ENCODE assay signal across 18 cellular contexts in the genomic region with DNA sequence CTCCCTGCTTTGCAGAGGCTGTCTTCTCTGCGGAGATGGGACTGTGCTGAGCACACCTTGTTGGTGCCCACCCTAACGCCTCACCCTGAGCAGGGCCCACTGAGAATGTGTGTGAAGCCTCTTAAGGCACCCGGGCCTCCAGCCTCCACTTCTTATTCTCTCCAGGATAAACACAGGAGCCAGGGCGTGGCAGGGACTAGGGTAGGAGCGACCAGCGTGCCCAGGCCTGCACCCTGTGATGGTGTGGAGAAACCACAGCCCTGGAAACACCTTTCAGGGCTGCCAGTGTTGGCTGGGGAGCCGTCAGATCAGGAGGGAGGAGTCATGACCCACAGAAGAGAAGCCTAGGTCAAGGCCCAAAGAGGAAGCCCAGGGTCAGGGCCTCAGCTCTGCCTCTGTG. TPM values are rescaled to one million over a fixed set of nuclear protein-coding genes. Genes with fewer than 3 reads are reported as not detected.
DNase-seq lines count a peak whose midpoint lies in the region; ATAC-seq and TF ChIP-seq lines count a peak whose summit lies in the region.
"Had no signal": no experiment of that assay in that cellular context is flagged by ENCODE, and none has a peak within 500 bp of the region (broad histone marks: within the 10 kb centered on the region; RNA-seq: fewer than 3 reads in every experiment).

No MANE protein-coding gene starts in this region.

- no CpG with 5 or more reads among the region's 7 CpGs for WGBS in esophagus squamous epithelium, 2 donors

- CTCF ChIA-PET in activated naive CD4-positive, alpha-beta T cell treated with anti-CD3 and anti-CD28 coated beads for 36 hours (lab: Charles Lee), result interaction anchor here (0.6 to 1.3 kb wide), 3 partner anchors 14 to 150 kb away, joined by 3 to 4 read pairs (median 3); no protein-coding TSS in a partner anchor
- CTCF ChIA-PET in activated CD4-positive, alpha-beta memory T cell treated with anti-CD3 and anti-CD28 coated beads for 36 hours (lab: Charles Lee), result interaction anchor here (2.0 to 3.7 kb wide), 2 partner anchors 21 to 25 kb away, joined by 7 to 30 read pairs; no protein-coding TSS in a partner anchor

- no peaks in the 10 kb centered on the region for H3K27me3 ChIP-seq in esophagus squamous epithelium
- H3K27me3 ChIP-seq: adrenal gland, breast epithelium, hepatocyte had no signal

- H3K27ac Mint-ChIP-seq in activated naive CD4-positive, alpha-beta T cell treated with anti-CD3 and anti-CD28 coated beads for 36 hours, result peak overlapping the region; percentile 22
- H3K27ac Mint-ChIP-seq in activated CD4-positive, alpha-beta memory T cell treated with anti-CD3 and anti-CD28 coated beads for 36 hours, result peak overlapping the region; percentile 54
- H3K27ac Mint-ChIP-seq: activated CD4-positive, alpha-beta T cell treated with anti-CD3 and anti-CD28 coated beads, Interleukin-2, amount 10 ng/mL, durations not matched to agents 7 days and 5 days; CD4-positive, alpha-beta memory T cell had no signal

- TF ChIP-seq CTCF in esophagus squamous epithelium (IDR thresholded peaks at IDR 0.05), result no peak

- H3K4me3 ChIP-seq in esophagus squamous epithelium, result no peak overlapping the region
- H3K4me3 ChIP-seq: adrenal gland, breast epithelium, hepatocyte, lung had no signal

- intact Hi-C loops in activated naive CD4-positive, alpha-beta T cell treated with anti-CD3 and anti-CD28 coated beads for 36 hours (cut with micrococcal nuclease), result no loop called here
- intact Hi-C loops in activated CD4-positive, alpha-beta memory T cell treated with anti-CD3 and anti-CD28 coated beads for 36 hours (cut with micrococcal nuclease), result no loop called here
- intact Hi-C loops in esophagus squamous epithelium (cut with DNase I), result loop anchor here (10.0 kb wide), 1 partner anchor 91 kb away; no protein-coding TSS in a partner anchor

- POLR2A ChIA-PET in activated CD4-positive, alpha-beta memory T cell treated with anti-CD3 and anti-CD28 coated beads for 36 hours (lab: Charles Lee), result interaction anchor here (1.3 to 4.2 kb wide), 2 partner anchors 22 to 42 kb away, joined by 3 to 42 read pairs; a partner anchor contains a TSS

- H3K9me3 Mint-ChIP-seq in activated naive CD4-positive, alpha-beta T cell treated with anti-CD3 and anti-CD28 coated beads for 36 hours, result no peaks in the 10 kb centered on the region
- H3K9me3 Mint-ChIP-seq in activated CD4-positive, alpha-beta memory T cell treated with anti-CD3 and anti-CD28 coated beads for 36 hours, result no peaks in the 10 kb centered on the region
- H3K9me3 Mint-ChIP-seq: activated CD4-positive, alpha-beta T cell treated with anti-CD3 and anti-CD28 coated beads, Interleukin-2, amount 10 ng/mL, durations not matched to agents 7 days and 5 days; CD4-positive, alpha-beta memory T cell had no signal

- H3K9me3 ChIP-seq in esophagus squamous epithelium, result no peaks in the 10 kb centered on the region
- H3K9me3 ChIP-seq: adrenal gland, breast epithelium had no signal

- TF ChIP-seq POLR2A in esophagus squamous epithelium (IDR thresholded peaks at IDR 0.05), result no peak

- no peak for DNase-seq in activated naive CD4-positive, alpha-beta T cell treated with anti-CD3 and anti-CD28 coated beads for 36 hours
- no peak for DNase-seq in activated naive CD4-positive, alpha-beta T cell treated with Interleukin-2 at 50 U/mL for 16 hours
- DNase-seq in activated CD4-positive, alpha-beta memory T cell treated with anti-CD3 and anti-CD28 coated beads for 36 hours, result no peak
- DNase-seq in esophagus squamous epithelium (lab: John Stamatoyannopoulos, UW) (no peak), ureter (ENCODE audit: low spot score) (peak; percentile 84)
- no peak for DNase-seq in stimulated activated CD8-positive, alpha-beta memory T cell treated with anti-CD3 and anti-CD28 coated beads, Interleukin-4, amount 100 ng/mL, for 48 hours
- DNase-seq: activated CD4-positive, alpha-beta T cell treated with anti-CD3 and anti-CD28 coated beads, Interleukin-2, amount 10 ng/mL, durations not matched to agents 7 days and 5 days; activated T-cell treated with anti-CD3 and anti-CD28 coated beads, Interleukin-2, amount 50 U/mL, for 48 hours; CD4-positive, alpha-beta memory T cell; foreskin fibroblast; NCI-H2081 treated with DMSO at 0.1 percent for 48 hours; NCI-H510A treated with DMSO at 0.1 percent for 48 hours had no signal

- peaks cover 0 to 20% (median 10%) of the 10 kb centered on the region in 3 donors for H3K36me3 ChIP-seq in esophagus squamous epithelium
- H3K36me3 ChIP-seq: adrenal gland, breast epithelium had no signal

- peaks cover 50% of the 10 kb centered on the region for H3K4me1 Mint-ChIP-seq in activated naive CD4-positive, alpha-beta T cell treated with anti-CD3 and anti-CD28 coated beads for 36 hours (ENCODE audit: low read depth)
- H3K4me1 Mint-ChIP-seq in activated CD4-positive, alpha-beta memory T cell treated with anti-CD3 and anti-CD28 coated beads for 36 hours (ENCODE audit: low read depth), result peaks cover 86% of the 10 kb centered on the region

- peaks cover 53% of the 10 kb centered on the region for H3K36me3 Mint-ChIP-seq in activated naive CD4-positive, alpha-beta T cell treated with anti-CD3 and anti-CD28 coated beads for 36 hours (ENCODE audit: low read depth)
- H3K36me3 Mint-ChIP-seq in activated CD4-positive, alpha-beta memory T cell treated with anti-CD3 and anti-CD28 coated beads for 36 hours, result peaks cover 74% of the 10 kb centered on the region
- H3K36me3 Mint-ChIP-seq: CD4-positive, alpha-beta memory T cell had no signal

- peaks cover 19 to 70% (median 22%) of the 10 kb centered on the region in 3 donors for H3K4me1 ChIP-seq in esophagus squamous epithelium
- H3K4me1 ChIP-seq: breast epithelium had no signal

- peak overlapping the region; percentile 54 to 85 (median 82) for H3K27ac ChIP-seq in esophagus squamous epithelium
- H3K27ac ChIP-seq: hepatocyte had no signal

- no peak overlapping the region for H3K4me3 Mint-ChIP-seq in activated naive CD4-positive, alpha-beta T cell treated with anti-CD3 and anti-CD28 coated beads for 36 hours
- H3K4me3 Mint-ChIP-seq in activated CD4-positive, alpha-beta memory T cell treated with anti-CD3 and anti-CD28 coated beads for 36 hours, result no peak overlapping the region
- H3K4me3 Mint-ChIP-seq: activated CD4-positive, alpha-beta T cell treated with anti-CD3 and anti-CD28 coated beads, Interleukin-2, amount 10 ng/mL, durations not matched to agents 7 days and 5 days; CD4-positive, alpha-beta memory T cell had no signal

- ATAC-seq in HG02840 (IDR thresholded peaks at IDR 0.05; ENCODE audit: low FRiP score, unreplicated experiment), result no peak

- H3K27me3 Mint-ChIP-seq in activated naive CD4-positive, alpha-beta T cell treated with anti-CD3 and anti-CD28 coated beads for 36 hours (ENCODE audit: low read depth), result no peaks in the 10 kb centered on the region
- H3K27me3 Mint-ChIP-seq in activated CD4-positive, alpha-beta memory T cell treated with anti-CD3 and anti-CD28 coated beads for 36 hours, result no peaks in the 10 kb centered on the region
- H3K27me3 Mint-ChIP-seq: activated CD4-positive, alpha-beta T cell treated with anti-CD3 and anti-CD28 coated beads, Interleukin-2, amount 10 ng/mL, durations not matched to agents 7 days and 5 days; CD4-positive, alpha-beta memory T cell had no signal

RNA-seq across cellular contexts. Expression of a gene that starts 41.3 kb away (rescaled TPM):
- total RNA-seq in activated naive CD4-positive, alpha-beta T cell treated with anti-CD3 and anti-CD28 coated beads for 36 hours, result 10 to 100 TPM; 56.4 to 57.7 TPM
- 100 to 1,000 TPM; 156 TPM for total RNA-seq in activated CD4-positive, alpha-beta memory T cell treated with anti-CD3 and anti-CD28 coated beads for 36 hours
- total RNA-seq in esophagus squamous epithelium, result 10 to 100 TPM; 16.6 to 25.0 (median 21.3) TPM
- 12.6 TPM for total RNA-seq in ureter
- total RNA-seq: temporal lobe had no signal

RNA-seq across cellular contexts. Expression of a gene that starts 43.8 kb away (rescaled TPM):
- 100 to 1,000 TPM; 272 to 289 TPM for total RNA-seq in activated naive CD4-positive, alpha-beta T cell treated with anti-CD3 and anti-CD28 coated beads for 36 hours
- total RNA-seq in activated CD4-positive, alpha-beta memory T cell treated with anti-CD3 and anti-CD28 coated beads for 36 hours, result 100 to 1,000 TPM; 257 to 280 TPM
- total RNA-seq in esophagus squamous epithelium (10 to 100 TPM; 19.8 to 37.2 (median 24.0) TPM), ureter (144 TPM)
